8 cellular contexts compared by ENCODE assay signal in the genomic region with DNA sequence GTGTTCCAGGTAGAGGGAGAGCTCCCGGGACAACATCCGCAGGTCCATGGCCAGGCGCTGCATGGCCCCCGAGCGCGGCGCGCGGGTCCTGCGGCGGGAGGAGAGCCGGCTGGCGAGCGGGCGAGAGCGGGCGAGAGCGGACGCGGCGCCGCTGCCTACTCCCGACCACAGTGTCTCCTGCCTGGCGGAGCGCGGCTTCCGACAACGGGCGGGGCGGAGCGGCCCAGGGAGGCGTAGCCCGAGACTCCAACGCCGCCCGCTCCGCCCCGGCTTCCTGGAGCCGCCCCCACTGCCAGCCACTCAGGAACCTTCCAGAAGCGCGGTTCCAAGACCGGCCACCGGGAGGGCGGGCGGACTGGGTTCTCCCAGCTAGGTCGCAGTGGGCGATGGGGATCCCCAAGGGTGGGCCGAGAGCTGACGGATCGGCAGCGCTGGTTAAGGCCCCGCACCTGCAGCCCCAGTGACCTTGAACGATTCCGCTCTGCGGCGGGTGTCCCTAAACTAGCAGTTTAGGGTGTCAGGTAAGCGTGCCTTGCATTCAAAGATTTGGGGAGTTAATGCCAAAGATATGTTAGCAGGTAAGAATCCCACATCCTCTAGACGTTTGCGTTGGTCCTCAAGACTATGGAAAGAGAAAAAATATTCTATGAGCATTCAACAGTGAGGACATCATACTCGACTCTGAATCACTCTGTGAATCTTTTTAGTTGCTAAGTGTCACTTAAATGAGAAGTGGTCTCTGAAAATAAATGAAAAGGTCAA. TPM values are rescaled to one million over a fixed set of nuclear protein-coding genes. Genes with fewer than 3 reads are reported as not detected.
DNase-seq lines count a peak whose midpoint lies in the region; ATAC-seq and TF ChIP-seq lines count a peak whose summit lies in the region.

A gene with protein sequence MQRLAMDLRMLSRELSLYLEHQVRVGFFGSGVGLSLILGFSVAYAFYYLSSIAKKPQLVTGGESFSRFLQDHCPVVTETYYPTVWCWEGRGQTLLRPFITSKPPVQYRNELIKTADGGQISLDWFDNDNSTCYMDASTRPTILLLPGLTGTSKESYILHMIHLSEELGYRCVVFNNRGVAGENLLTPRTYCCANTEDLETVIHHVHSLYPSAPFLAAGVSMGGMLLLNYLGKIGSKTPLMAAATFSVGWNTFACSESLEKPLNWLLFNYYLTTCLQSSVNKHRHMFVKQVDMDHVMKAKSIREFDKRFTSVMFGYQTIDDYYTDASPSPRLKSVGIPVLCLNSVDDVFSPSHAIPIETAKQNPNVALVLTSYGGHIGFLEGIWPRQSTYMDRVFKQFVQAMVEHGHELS (minus strand): TSS at position 172 of the 762 bp plus-strand sequence. CDS start 109 bp downstream, at position 63.

- peak within 1 kb of the TSS; percentile 98 for H3K27ac ChIP-seq in caudate nucleus (ENCODE audit: low read depth, low read length)

- peaks cover 23% of the 10 kb centered on the region for H3K36me3 Mint-ChIP-seq in activated B cell treated with CpG ODN at 0.5 μM for 24 hours (ENCODE audit: low read depth)

- TF ChIP-seq CTCF in activated B cell treated with CpG ODN at 0.5 μM for 24 hours (IDR thresholded peaks at IDR 0.05) = no peak

- ATAC-seq in GM18873 (IDR thresholded peaks at IDR 0.05; ENCODE audit: low FRiP score, unreplicated experiment) = peak; percentile 84
- peak; percentile 93 for ATAC-seq in HG03139 (IDR thresholded peaks at IDR 0.05; ENCODE audit: unreplicated experiment)
- ATAC-seq in activated B cell treated with CpG ODN at 0.5 μM for 24 hours (ENCODE audit: low read depth) = peak; percentile 92

- intact Hi-C loops in activated B cell treated with CpG ODN at 0.5 μM for 24 hours (cut with micrococcal nuclease) = loop anchor here (1.0 to 10.0 kb wide), 10 partner anchors 19 to 592 kb away; a partner anchor contains a TSS

- H3K9me3 Mint-ChIP-seq in activated B cell treated with CpG ODN at 0.5 μM for 24 hours = no peaks in the 10 kb centered on the region

- POLR2A ChIA-PET in activated B cell treated with CpG ODN at 0.5 μM for 24 hours (lab: Charles Lee) = interaction anchor here (0.5 to 2.5 kb wide), 8 partner anchors 19 to 178 kb away, joined by 4 to 43 read pairs (median 12); a partner anchor contains a TSS

- H3K27me3 Mint-ChIP-seq in activated B cell treated with CpG ODN at 0.5 μM for 24 hours = no peaks in the 10 kb centered on the region

- H3K4me1 Mint-ChIP-seq in activated B cell treated with CpG ODN at 0.5 μM for 24 hours = peaks cover 25% of the 10 kb centered on the region

- H3K27ac Mint-ChIP-seq in activated B cell treated with CpG ODN at 0.5 μM for 24 hours = peak within 1 kb of the TSS; percentile 94

- peak within 1 kb of the TSS; percentile 95 for H3K4me3 Mint-ChIP-seq in activated B cell treated with CpG ODN at 0.5 μM for 24 hours

- CTCF ChIA-PET in activated B cell treated with CpG ODN at 0.5 μM for 24 hours (lab: Charles Lee) = interaction anchor here (1.0 to 1.6 kb wide), 2 partner anchors 38 to 104 kb away, joined by 3 to 8 read pairs; a partner anchor contains a TSS

- DNase-seq in AG08396 (ENCODE audit: low spot score) = peak; percentile 96
- peak; percentile 96 for DNase-seq in NCI-H2227 (lab: John Stamatoyannopoulos, UW; ENCODE audit: unreplicated experiment)
- DNase-seq in activated B cell treated with CpG ODN at 0.5 μM for 24 hours = peak; percentile 89
- DNase-seq in caudate nucleus (lab: John Stamatoyannopoulos, UW) = peak in 60 of 61 donors; percentile 34 to 96 (median 84)
- DNase-seq in islet precursor cell = peak; percentile 95
- peak; percentile 78 to 88 (median 80) for DNase-seq in stimulated activated CD4-positive, alpha-beta T cell treated with anti-CD3 and anti-CD28 coated beads, Interleukin-12 subunit alpha, Interleukin-12 subunit beta, amount 100 ng/mL, for 48 hours (ENCODE audit: low read depth in 2 of 3, low spot score in 1 of 3)

RNA-seq across cellular contexts. Expression of the gene that starts here (rescaled TPM):
- total RNA-seq in activated B cell treated with CpG ODN at 0.5 μM for 24 hours = 22.2 and 29.5 TPM in 2 replicates

Comparison
In these comparisons a context has a peak if more than half of its experiments do, and no peak if none do; other contexts are left out.
1. Peak in every context shown above with its lines: DNase-seq, ATAC-seq and H3K27ac ChIP-seq.